ENCODE assay signal across 1 cellular context in the genomic region with DNA sequence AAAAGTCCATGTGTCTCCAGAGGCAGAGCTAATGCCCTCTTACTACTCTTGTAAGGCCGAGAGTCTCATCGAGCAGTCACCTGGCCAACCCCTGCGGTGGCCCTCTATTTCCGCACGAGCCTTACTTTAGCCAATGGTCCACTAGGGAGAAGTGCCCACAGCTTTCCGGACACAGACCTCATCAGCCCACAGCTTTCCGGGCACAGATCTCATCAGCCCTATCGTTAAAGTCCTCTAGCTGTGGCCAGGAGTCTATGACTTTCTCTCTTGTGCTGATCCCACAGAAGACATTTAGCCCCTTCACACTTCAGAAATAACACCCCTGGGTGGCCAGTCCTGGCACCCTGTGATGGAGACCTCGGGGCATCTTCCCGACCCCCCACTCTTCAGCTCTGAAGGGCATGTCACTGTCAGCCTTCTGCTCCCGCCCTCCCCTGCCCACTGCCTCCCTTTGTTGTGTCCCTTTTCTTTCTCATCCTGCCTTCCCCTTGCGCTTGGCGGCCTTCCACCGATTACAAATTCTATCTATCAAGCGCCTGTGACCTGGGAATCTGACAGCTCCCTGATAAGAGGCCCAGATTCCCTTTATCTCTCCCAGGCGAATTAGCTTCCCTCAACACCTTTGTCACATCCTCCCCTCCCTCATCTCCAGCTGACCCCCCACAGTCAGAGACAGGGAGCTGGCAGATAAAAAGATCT.
TF ChIP-seq lines count a peak whose summit lies in the region.

No MANE protein-coding gene starts in this region.

TF ChIP-seq in GM23338, 12 proteins besides CTCF, POLR2A, EP300 and RAD21 (continued from another document):
- TF ChIP-seq, protein P1, sequence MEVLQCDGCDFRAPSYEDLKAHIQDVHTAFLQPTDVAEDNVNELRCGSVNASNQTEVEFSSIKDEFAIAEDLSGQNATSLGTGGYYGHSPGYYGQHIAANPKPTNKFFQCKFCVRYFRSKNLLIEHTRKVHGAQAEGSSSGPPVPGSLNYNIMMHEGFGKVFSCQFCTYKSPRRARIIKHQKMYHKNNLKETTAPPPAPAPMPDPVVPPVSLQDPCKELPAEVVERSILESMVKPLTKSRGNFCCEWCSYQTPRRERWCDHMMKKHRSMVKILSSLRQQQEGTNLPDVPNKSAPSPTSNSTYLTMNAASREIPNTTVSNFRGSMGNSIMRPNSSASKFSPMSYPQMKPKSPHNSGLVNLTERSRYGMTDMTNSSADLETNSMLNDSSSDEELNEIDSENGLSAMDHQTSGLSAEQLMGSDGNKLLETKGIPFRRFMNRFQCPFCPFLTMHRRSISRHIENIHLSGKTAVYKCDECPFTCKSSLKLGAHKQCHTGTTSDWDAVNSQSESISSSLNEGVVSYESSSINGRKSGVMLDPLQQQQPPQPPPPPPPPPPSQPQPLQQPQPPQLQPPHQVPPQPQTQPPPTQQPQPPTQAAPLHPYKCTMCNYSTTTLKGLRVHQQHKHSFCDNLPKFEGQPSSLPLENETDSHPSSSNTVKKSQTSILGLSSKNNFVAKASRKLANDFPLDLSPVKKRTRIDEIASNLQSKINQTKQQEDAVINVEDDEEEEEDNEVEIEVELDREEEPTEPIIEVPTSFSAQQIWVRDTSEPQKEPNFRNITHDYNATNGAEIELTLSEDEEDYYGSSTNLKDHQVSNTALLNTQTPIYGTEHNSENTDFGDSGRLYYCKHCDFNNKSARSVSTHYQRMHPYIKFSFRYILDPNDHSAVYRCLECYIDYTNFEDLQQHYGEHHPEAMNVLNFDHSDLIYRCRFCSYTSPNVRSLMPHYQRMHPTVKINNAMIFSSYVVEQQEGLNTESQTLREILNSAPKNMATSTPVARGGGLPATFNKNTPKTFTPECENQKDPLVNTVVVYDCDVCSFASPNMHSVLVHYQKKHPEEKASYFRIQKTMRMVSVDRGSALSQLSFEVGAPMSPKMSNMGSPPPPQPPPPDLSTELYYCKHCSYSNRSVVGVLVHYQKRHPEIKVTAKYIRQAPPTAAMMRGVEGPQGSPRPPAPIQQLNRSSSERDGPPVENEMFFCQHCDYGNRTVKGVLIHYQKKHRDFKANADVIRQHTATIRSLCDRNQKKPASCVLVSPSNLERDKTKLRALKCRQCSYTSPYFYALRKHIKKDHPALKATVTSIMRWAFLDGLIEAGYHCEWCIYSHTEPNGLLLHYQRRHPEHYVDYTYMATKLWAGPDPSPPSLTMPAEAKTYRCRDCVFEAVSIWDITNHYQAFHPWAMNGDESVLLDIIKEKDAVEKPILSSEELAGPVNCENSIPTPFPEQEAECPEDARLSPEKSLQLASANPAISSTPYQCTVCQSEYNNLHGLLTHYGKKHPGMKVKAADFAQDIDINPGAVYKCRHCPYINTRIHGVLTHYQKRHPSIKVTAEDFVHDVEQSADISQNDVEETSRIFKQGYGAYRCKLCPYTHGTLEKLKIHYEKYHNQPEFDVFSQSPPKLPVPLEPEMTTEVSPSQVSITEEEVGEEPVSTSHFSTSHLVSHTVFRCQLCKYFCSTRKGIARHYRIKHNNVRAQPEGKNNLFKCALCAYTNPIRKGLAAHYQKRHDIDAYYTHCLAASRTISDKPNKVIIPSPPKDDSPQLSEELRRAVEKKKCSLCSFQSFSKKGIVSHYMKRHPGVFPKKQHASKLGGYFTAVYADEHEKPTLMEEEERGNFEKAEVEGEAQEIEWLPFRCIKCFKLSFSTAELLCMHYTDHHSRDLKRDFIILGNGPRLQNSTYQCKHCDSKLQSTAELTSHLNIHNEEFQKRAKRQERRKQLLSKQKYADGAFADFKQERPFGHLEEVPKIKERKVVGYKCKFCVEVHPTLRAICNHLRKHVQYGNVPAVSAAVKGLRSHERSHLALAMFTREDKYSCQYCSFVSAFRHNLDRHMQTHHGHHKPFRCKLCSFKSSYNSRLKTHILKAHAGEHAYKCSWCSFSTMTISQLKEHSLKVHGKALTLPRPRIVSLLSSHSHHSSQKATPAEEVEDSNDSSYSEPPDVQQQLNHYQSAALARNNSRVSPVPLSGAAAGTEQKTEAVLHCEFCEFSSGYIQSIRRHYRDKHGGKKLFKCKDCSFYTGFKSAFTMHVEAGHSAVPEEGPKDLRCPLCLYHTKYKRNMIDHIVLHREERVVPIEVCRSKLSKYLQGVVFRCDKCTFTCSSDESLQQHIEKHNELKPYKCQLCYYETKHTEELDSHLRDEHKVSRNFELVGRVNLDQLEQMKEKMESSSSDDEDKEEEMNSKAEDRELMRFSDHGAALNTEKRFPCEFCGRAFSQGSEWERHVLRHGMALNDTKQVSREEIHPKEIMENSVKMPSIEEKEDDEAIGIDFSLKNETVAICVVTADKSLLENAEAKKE (CRISPR knock-in tag; IDR thresholded peaks at IDR 0.05), result no peak
- TF ChIP-seq POLR2AphosphoS5 (IDR thresholded peaks at IDR 0.05; ENCODE audit: low read depth), result no peak
- TF ChIP-seq EZH2 (IDR thresholded peaks at IDR 0.05; ENCODE audit: low read depth, unreplicated experiment), result no peak
- no peak for TF ChIP-seq STAT1 (IDR thresholded peaks at IDR 0.05; ENCODE audit: unreplicated experiment)
- TF ChIP-seq ZNF331 (CRISPR knock-in tag; IDR thresholded peaks at IDR 0.05; ENCODE audit: low read depth), result no peak
- TF ChIP-seq, protein P2, sequence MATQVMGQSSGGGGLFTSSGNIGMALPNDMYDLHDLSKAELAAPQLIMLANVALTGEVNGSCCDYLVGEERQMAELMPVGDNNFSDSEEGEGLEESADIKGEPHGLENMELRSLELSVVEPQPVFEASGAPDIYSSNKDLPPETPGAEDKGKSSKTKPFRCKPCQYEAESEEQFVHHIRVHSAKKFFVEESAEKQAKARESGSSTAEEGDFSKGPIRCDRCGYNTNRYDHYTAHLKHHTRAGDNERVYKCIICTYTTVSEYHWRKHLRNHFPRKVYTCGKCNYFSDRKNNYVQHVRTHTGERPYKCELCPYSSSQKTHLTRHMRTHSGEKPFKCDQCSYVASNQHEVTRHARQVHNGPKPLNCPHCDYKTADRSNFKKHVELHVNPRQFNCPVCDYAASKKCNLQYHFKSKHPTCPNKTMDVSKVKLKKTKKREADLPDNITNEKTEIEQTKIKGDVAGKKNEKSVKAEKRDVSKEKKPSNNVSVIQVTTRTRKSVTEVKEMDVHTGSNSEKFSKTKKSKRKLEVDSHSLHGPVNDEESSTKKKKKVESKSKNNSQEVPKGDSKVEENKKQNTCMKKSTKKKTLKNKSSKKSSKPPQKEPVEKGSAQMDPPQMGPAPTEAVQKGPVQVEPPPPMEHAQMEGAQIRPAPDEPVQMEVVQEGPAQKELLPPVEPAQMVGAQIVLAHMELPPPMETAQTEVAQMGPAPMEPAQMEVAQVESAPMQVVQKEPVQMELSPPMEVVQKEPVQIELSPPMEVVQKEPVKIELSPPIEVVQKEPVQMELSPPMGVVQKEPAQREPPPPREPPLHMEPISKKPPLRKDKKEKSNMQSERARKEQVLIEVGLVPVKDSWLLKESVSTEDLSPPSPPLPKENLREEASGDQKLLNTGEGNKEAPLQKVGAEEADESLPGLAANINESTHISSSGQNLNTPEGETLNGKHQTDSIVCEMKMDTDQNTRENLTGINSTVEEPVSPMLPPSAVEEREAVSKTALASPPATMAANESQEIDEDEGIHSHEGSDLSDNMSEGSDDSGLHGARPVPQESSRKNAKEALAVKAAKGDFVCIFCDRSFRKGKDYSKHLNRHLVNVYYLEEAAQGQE (IDR thresholded peaks at IDR 0.05; ENCODE audit: unreplicated experiment), result no peak
